25 cellular contexts compared by ENCODE assay signal in genomic region chr3:63842127-63842526, GRCh38.
"Had no signal": no experiment of that assay in that cellular context is flagged by ENCODE, and none has a peak within 500 bp of the region (broad histone marks: within the 10 kb centered on the region; RNA-seq: fewer than 3 reads in every experiment).

No MANE protein-coding gene starts in this region.

- ATAC-seq: effector memory CD8-positive, alpha-beta T cell; esophagus mucosa; foreskin keratinocyte; gastrocnemius medialis; gastroesophageal sphincter; heart left ventricle; heart right ventricle had no signal

- H3K27ac Mint-ChIP-seq: dendritic cell treated with granulocyte-macrophage colony-stimulating factor and Interleukin-4, amounts not matched to agents 40 ng/mL and 50 ng/mL, for 4 days; effector memory CD8-positive, alpha-beta T cell; endodermal cell had no signal

- H3K4me3 Mint-ChIP-seq: dendritic cell treated with granulocyte-macrophage colony-stimulating factor and Interleukin-4, amounts not matched to agents 40 ng/mL and 50 ng/mL, for 4 days; effector memory CD8-positive, alpha-beta T cell; endodermal cell had no signal

- H3K4me1 ChIP-seq: colonic mucosa, esophagus muscularis mucosa, foreskin keratinocyte, gastrocnemius medialis, gastroesophageal sphincter had no signal

- DNase-seq: colonic mucosa; cortex of kidney; dermis blood vessel endothelial cell; dorsolateral prefrontal cortex; effector CD4-positive, alpha-beta T cell; effector CD8-positive, alpha-beta T cell; effector memory CD4-positive, alpha-beta T cell; effector memory CD8-positive, alpha-beta T cell; endodermal cell; erythroblast; esophagus squamous epithelium; foreskin fibroblast; foreskin keratinocyte; foreskin melanocyte; gastrocnemius medialis; glutamatergic neuron; head of caudate nucleus; heart left ventricle; heart right ventricle had no signal

- H3K27me3 Mint-ChIP-seq: dendritic cell treated with granulocyte-macrophage colony-stimulating factor and Interleukin-4, amounts not matched to agents 40 ng/mL and 50 ng/mL, for 4 days; effector memory CD8-positive, alpha-beta T cell had no signal

- H3K9me3 Mint-ChIP-seq: dendritic cell treated with granulocyte-macrophage colony-stimulating factor and Interleukin-4, amounts not matched to agents 40 ng/mL and 50 ng/mL, for 4 days; effector memory CD8-positive, alpha-beta T cell had no signal

- H3K36me3 ChIP-seq: colonic mucosa, esophagus muscularis mucosa, esophagus squamous epithelium, gastrocnemius medialis, gastroesophageal sphincter had no signal

- H3K9me3 ChIP-seq: colonic mucosa, esophagus muscularis mucosa, esophagus squamous epithelium, gastrocnemius medialis, gastroesophageal sphincter had no signal

- H3K4me3 ChIP-seq: colonic mucosa, coronary artery, dorsolateral prefrontal cortex, esophagus muscularis mucosa, esophagus squamous epithelium, gastrocnemius medialis, gastroesophageal sphincter, heart left ventricle, heart right ventricle had no signal

- H3K27ac ChIP-seq: colonic mucosa, coronary artery, dorsolateral prefrontal cortex, epithelial cell of prostate, esophagus muscularis mucosa, esophagus squamous epithelium, foreskin keratinocyte, gastrocnemius medialis, gastroesophageal sphincter, heart left ventricle, heart right ventricle had no signal
